In genomic region chr18:58337285-58337684, GRCh38 we compare ENCODE assay signal across 2 cellular contexts.
TF ChIP-seq lines count a peak whose summit lies in the region.

No MANE protein-coding gene starts in this region.

TF ChIP-seq in GM23338, 12 proteins besides CTCF, POLR2A, EP300 and RAD21:
- TF ChIP-seq ZNF462 (CRISPR knock-in tag; IDR thresholded peaks at IDR 0.05), result no peak
- no peak for TF ChIP-seq REST (IDR thresholded peaks at IDR 0.05; ENCODE audit: unreplicated experiment)
- TF ChIP-seq CREB1 (CRISPR knock-in tag; IDR thresholded peaks at IDR 0.05; ENCODE audit: low read depth), result no peak
- TF ChIP-seq STAT1 (IDR thresholded peaks at IDR 0.05; ENCODE audit: unreplicated experiment), result no peak

TF ChIP-seq in H1, 55 proteins besides CTCF, POLR2A, EP300 and RAD21:
- TF ChIP-seq SIX5 (IDR thresholded peaks at IDR 0.05; ENCODE audit: low read depth, low read length), result no peak
- no peak for TF ChIP-seq SUZ12 (IDR thresholded peaks at IDR 0.05; ENCODE audit: low read length)
- no peak for TF ChIP-seq RBBP5 (IDR thresholded peaks at IDR 0.05; ENCODE audit: borderline replicate concordance, low read depth, low read length)
- no peak for TF ChIP-seq SAP30 (IDR thresholded peaks at IDR 0.05; ENCODE audit: insufficient read depth, insufficient replicate concordance, low read length)
- TF ChIP-seq POLR2AphosphoS5 (IDR thresholded peaks at IDR 0.05; ENCODE audit: low read depth, low read length), result no peak
- TF ChIP-seq JUND (IDR thresholded peaks at IDR 0.05; ENCODE audit: low read length), result no peak
- no peak for TF ChIP-seq TCF12 (IDR thresholded peaks at IDR 0.05; ENCODE audit: low read depth, low read length)
- TF ChIP-seq CREB1 (IDR thresholded peaks at IDR 0.05), result no peak
- no peak for TF ChIP-seq HDAC2 (IDR thresholded peaks at IDR 0.05; ENCODE audit: borderline replicate concordance in 1 of 2, low read depth in 2 of 2, low read length in 2 of 2)
- TF ChIP-seq SP2 (IDR thresholded peaks at IDR 0.05; ENCODE audit: low read length), result no peak
- no peak for TF ChIP-seq BCL11A (IDR thresholded peaks at IDR 0.05; ENCODE audit: low read depth in 2 of 2, low read length in 2 of 2)
- no peak for TF ChIP-seq SIN3A (conservative IDR thresholded peaks at IDR 0.05 in 1 of 2, IDR thresholded peaks at IDR 0.05 in 1 of 2; ENCODE audit: low read depth in 1 of 2, low read length in 2 of 2)
- TF ChIP-seq HDAC6 (IDR thresholded peaks at IDR 0.05; ENCODE audit: low read depth, low read length), result no peak
